In genomic region chr15:83200589-83200988, GRCh38 we compare ENCODE assay signal across 1 cellular context.
TF ChIP-seq lines count a peak whose summit lies in the region.

No MANE protein-coding gene starts in this region.

TF ChIP-seq in IMR-90, 13 proteins besides CTCF, POLR2A, EP300 and RAD21 (continued from another document):
- TF ChIP-seq ELK1 (IDR thresholded peaks at IDR 0.05; ENCODE audit: borderline replicate concordance, low read depth, low read length) (no peak), MAZ (IDR thresholded peaks at IDR 0.05; ENCODE audit: borderline replicate concordance, low read depth, low read length) (no peak), NFE2L2 (IDR thresholded peaks at IDR 0.05; ENCODE audit: low read depth, low read length) (no peak)
